12 cellular contexts compared by ENCODE assay signal in the genomic region with DNA sequence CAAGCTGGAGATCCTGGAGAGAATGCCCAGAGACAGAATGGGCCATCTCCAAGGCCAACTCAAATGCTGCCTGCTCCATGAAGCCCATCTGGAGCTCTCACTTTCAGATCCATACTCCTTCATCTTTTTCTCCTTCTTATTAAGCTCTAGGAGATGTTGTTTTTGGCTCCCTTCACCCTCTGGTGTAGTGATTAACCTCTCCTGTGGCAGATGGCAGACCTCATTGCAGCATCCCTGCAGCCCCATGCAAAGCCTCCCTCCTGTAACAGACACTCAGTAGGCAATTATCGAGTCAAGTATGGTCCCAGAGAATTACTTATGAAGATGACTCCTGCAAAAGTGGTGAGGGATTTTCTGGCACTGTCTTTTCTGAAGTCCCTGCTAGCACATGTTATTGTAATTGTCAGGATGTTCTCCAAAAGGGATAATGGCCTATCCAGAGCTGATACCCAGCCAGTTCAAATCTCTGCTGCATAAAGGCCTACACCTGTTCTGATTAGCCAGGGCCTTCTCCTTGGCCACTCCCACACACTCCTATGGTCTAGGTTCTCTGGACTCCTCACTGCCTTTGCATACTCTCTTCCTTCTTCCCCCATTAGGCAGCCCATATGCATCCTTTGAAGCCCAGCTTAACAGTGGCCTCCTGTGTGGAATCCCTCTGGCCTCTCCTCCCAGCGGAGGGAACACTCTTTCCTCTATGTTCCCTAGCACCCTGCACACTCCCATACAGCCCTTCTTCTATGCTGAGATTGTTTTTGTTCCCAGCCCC. TPM values are rescaled to one million over a fixed set of nuclear protein-coding genes. Genes with fewer than 3 reads are reported as not detected.
DNase-seq lines count a peak whose midpoint lies in the region; ATAC-seq and TF ChIP-seq lines count a peak whose summit lies in the region.
"Had no signal": no experiment of that assay in that cellular context is flagged by ENCODE, and none has a peak within 500 bp of the region (broad histone marks: within the 10 kb centered on the region; RNA-seq: fewer than 3 reads in every experiment).

No MANE protein-coding gene starts in this region.

- H3K4me3 Mint-ChIP-seq in activated T-helper 2 cell treated with anti-CD3 and anti-CD28 coated beads, Interferon-gamma antibody, Interleukin-2, Interleukin-4, amounts not matched to agents 10 μg/mL and 5 μg/mL and 100 μg/mL, durations not matched to agents 14 hours and 24 hours and 36 hours (ENCODE audit: low read depth), result no peak overlapping the region

- H3K27me3 Mint-ChIP-seq in activated T-helper 2 cell treated with anti-CD3 and anti-CD28 coated beads, Interferon-gamma antibody, Interleukin-2, Interleukin-4, amounts not matched to agents 10 μg/mL and 5 μg/mL and 100 μg/mL, durations not matched to agents 14 hours and 24 hours and 36 hours (ENCODE audit: low read depth), result no peaks in the 10 kb centered on the region

- H3K4me2 ChIP-seq in neuronal stem cell (ENCODE audit: insufficient read depth, low read length, poor library complexity, severe bottlenecking) (no peak overlapping the region), hepatocyte (no peak overlapping the region)

- DNase-seq in NCI-H345 (lab: John Stamatoyannopoulos, UW) (peak; percentile 14), NCI-H345 treated with DMSO at 0.1 percent for 48 hours (lab: John Stamatoyannopoulos, UW; ENCODE audit: unreplicated experiment) (no peak), NCI-H1694 treated with DMSO at 0.1 percent for 48 hours (lab: John Stamatoyannopoulos, UW) (peak; percentile 15), neuronal stem cell (ENCODE audit: low spot score) (no peak), hepatocyte (ENCODE audit: low spot score) (no peak), amygdala (lab: John Stamatoyannopoulos, UW) (no peak)
- no peak for DNase-seq in activated T-helper 2 cell treated with anti-CD3 and anti-CD28 coated beads, Interferon-gamma antibody, Interleukin-2, Interleukin-4, amounts not matched to agents 10 μg/mL and 5 μg/mL and 100 μg/mL, durations not matched to agents 14 hours and 24 hours and 36 hours (ENCODE audit: low spot score)
- DNase-seq: nucleus accumbens; stimulated activated naive CD4-positive, alpha-beta T cell; SW 1271 had no signal

- ATAC-seq in HG02763 (IDR thresholded peaks at IDR 0.05; ENCODE audit: unreplicated experiment), result no peak

- H3K79me1 ChIP-seq in neuronal stem cell (ENCODE audit: low read depth, low read length), result no peaks in the 10 kb centered on the region

- no peaks in the 10 kb centered on the region for H3K9me2 ChIP-seq in hepatocyte (replicated peaks; ENCODE audit: insufficient read depth)

- H4K8ac ChIP-seq in neuronal stem cell (ENCODE audit: low read depth, low read length), result no peak overlapping the region

- H3K36me3 Mint-ChIP-seq in activated T-helper 2 cell treated with anti-CD3 and anti-CD28 coated beads, Interferon-gamma antibody, Interleukin-2, Interleukin-4, amounts not matched to agents 10 μg/mL and 5 μg/mL and 100 μg/mL, durations not matched to agents 14 hours and 24 hours and 36 hours (ENCODE audit: low read depth), result no peaks in the 10 kb centered on the region

- no CpG with 5 or more reads among the region's 2 CpGs for WGBS in neuronal stem cell (ENCODE audit: extremely low coverage in 2 of 2, insufficient read length in 2 of 2, insufficient replicate concordance in 1 of 2), 2 donors
- WGBS in hepatocyte (ENCODE audit: low lambda C conversion rate, missing lambda C conversion rate), result 83% methylated on average over 2 of the region's 2 CpGs

- H3K9me3 Mint-ChIP-seq in activated T-helper 2 cell treated with anti-CD3 and anti-CD28 coated beads, Interferon-gamma antibody, Interleukin-2, Interleukin-4, amounts not matched to agents 10 μg/mL and 5 μg/mL and 100 μg/mL, durations not matched to agents 14 hours and 24 hours and 36 hours, result peaks cover 3% of the 10 kb centered on the region

- H3K9ac ChIP-seq in neuronal stem cell (ENCODE audit: low read depth, low read length, poor library complexity), result no peak overlapping the region

- intact Hi-C loops in activated T-helper 2 cell treated with anti-CD3 and anti-CD28 coated beads, Interferon-gamma antibody, Interleukin-2, Interleukin-4, amounts not matched to agents 10 μg/mL and 5 μg/mL and 100 μg/mL, durations not matched to agents 14 hours and 24 hours and 36 hours (cut with micrococcal nuclease), result loop anchor here (2.0 kb wide), 1 partner anchor 677 kb away; no protein-coding TSS in a partner anchor

- no peak overlapping the region for H2AK5ac ChIP-seq in neuronal stem cell (ENCODE audit: low read depth, low read length)

- H3K23ac ChIP-seq in neuronal stem cell (ENCODE audit: low read depth, low read length, poor library complexity), result no peak overlapping the region

- H3K36me3 ChIP-seq in neuronal stem cell (replicated peaks in 1 of 2; ENCODE audit: control insufficient read depth in 2 of 2, insufficient read depth in 2 of 2, low read length in 2 of 2) (no peaks in the 10 kb centered on the region), hepatocyte (replicated peaks; ENCODE audit: insufficient read depth, low read depth) (no peaks in the 10 kb centered on the region)
- H3K36me3 ChIP-seq: cardiac muscle cell had no signal

- H3K9me3 ChIP-seq in neuronal stem cell (replicated peaks in 1 of 2; ENCODE audit: control insufficient read depth in 2 of 2, insufficient read depth in 1 of 2, low read depth in 1 of 2, low read length in 2 of 2), result no peaks in the 10 kb centered on the region
- H3K9me3 ChIP-seq in hepatocyte (ENCODE audit: low read depth), result no peaks in the 10 kb centered on the region

- H2BK12ac ChIP-seq in neuronal stem cell (ENCODE audit: low read length), result no peak overlapping the region

- H3K27ac ChIP-seq in neuronal stem cell (replicated peaks; ENCODE audit: low read length) (no peak overlapping the region), hepatocyte (no peak overlapping the region)

- no peak overlapping the region for H3K4ac ChIP-seq in neuronal stem cell (ENCODE audit: low read length)

- no peak overlapping the region for H2BK120ac ChIP-seq in neuronal stem cell (ENCODE audit: low read depth, low read length)

- peak overlapping the region; percentile 54 for H3K27ac Mint-ChIP-seq in activated T-helper 2 cell treated with anti-CD3 and anti-CD28 coated beads, Interferon-gamma antibody, Interleukin-2, Interleukin-4, amounts not matched to agents 10 μg/mL and 5 μg/mL and 100 μg/mL, durations not matched to agents 14 hours and 24 hours and 36 hours

- no peak overlapping the region for H3K18ac ChIP-seq in neuronal stem cell (ENCODE audit: low read length)

- H3K4me3 ChIP-seq in neuronal stem cell (ENCODE audit: low read length in 2 of 2) (peak overlapping the region in 1 of 2 donors; percentile 31), hepatocyte (no peak overlapping the region)
- H3K4me3 ChIP-seq: cardiac muscle cell had no signal

- H2BK5ac ChIP-seq in neuronal stem cell (ENCODE audit: low read length), result no peak overlapping the region

- no peak for TF ChIP-seq CTCF in hepatocyte (IDR thresholded peaks at IDR 0.05; ENCODE audit: poor library complexity)

- peaks cover 30% of the 10 kb centered on the region for H3K4me1 Mint-ChIP-seq in activated T-helper 2 cell treated with anti-CD3 and anti-CD28 coated beads, Interferon-gamma antibody, Interleukin-2, Interleukin-4, amounts not matched to agents 10 μg/mL and 5 μg/mL and 100 μg/mL, durations not matched to agents 14 hours and 24 hours and 36 hours (ENCODE audit: low read depth)

- H2BK15ac ChIP-seq in neuronal stem cell (ENCODE audit: low read length), result no peak overlapping the region

- H3K14ac ChIP-seq in neuronal stem cell (ENCODE audit: low read length), result no peak overlapping the region

- H2AFZ ChIP-seq in neuronal stem cell (ENCODE audit: low read length) (peak overlapping the region; percentile 74), hepatocyte (no peak overlapping the region)

- H3K4me1 ChIP-seq in neuronal stem cell (ENCODE audit: control insufficient read depth in 2 of 2, insufficient read depth in 1 of 2, low read depth in 1 of 2, low read length in 2 of 2) (peaks cover 0 to 2% of the 10 kb centered on the region in 2 donors), hepatocyte (ENCODE audit: insufficient read depth) (peaks cover 14% of the 10 kb centered on the region)

- H4K20me1 ChIP-seq in hepatocyte (ENCODE audit: insufficient read depth, poor library complexity, severe bottlenecking), result no peaks in the 10 kb centered on the region

- H4K91ac ChIP-seq in neuronal stem cell (ENCODE audit: low read depth, low read length, poor library complexity), result no peak overlapping the region

- no peaks in the 10 kb centered on the region for H3K27me3 ChIP-seq in neuronal stem cell (ENCODE audit: control insufficient read depth in 3 of 3, insufficient read depth in 3 of 3, low read depth in 1 of 3, low read length in 3 of 3)
- H3K27me3 ChIP-seq in hepatocyte, result no peaks in the 10 kb centered on the region
- H3K27me3 ChIP-seq: cardiac muscle cell had no signal

- H3K79me2 ChIP-seq in hepatocyte, result no peaks in the 10 kb centered on the region

RNA-seq across cellular contexts. Expression of a gene that starts 43.7 kb away (rescaled TPM):
- total RNA-seq in activated T-helper 2 cell treated with anti-CD3 and anti-CD28 coated beads, Interferon-gamma antibody, Interleukin-2, Interleukin-4, amounts not matched to agents 10 μg/mL and 5 μg/mL and 100 μg/mL, durations not matched to agents 14 hours and 24 hours and 36 hours, result 13.1 and 14.8 TPM in 2 replicates
- polyA plus RNA-seq in neuronal stem cell (2013, experiment 1 of 2), result 15.0 TPM
- polyA plus RNA-seq in neuronal stem cell (2013, experiment 2 of 2), result 14.8 TPM
- total RNA-seq in hepatocyte, result 8.4 and 14.9 TPM in 2 replicates
- 3.6 and 4.8 TPM in 2 replicates for polyA plus RNA-seq in hepatocyte

Comparison
In these comparisons a context has a peak if more than half of its experiments do, and no peak if none do; other contexts are left out.
1. DNase-seq: peak in NCI-H345 (single experiment) and NCI-H1694 treated with DMSO at 0.1 percent for 48 hours (single experiment); none in NCI-H345 treated with DMSO at 0.1 percent for 48 hours (single experiment), activated T-helper 2 cell treated with anti-CD3 and anti-CD28 coated beads, Interferon-gamma antibody, Interleukin-2, Interleukin-4, amounts not matched to agents 10 μg/mL and 5 μg/mL and 100 μg/mL, durations not matched to agents 14 hours and 24 hours and 36 hours (single experiment), neuronal stem cell (single experiment), hepatocyte (single experiment) and amygdala (0 of 56).